In genomic region chr14:21269252-21270046, GRCh38 we compare ENCODE assay signal across 1 cellular context.
TF ChIP-seq lines count a peak whose summit lies in the region.

Gene HNRNPC (minus strand): TSS chr14:21269442. CDS start chr14:21234193, 35,249 bp downstream.

TF ChIP-seq in HepG2, 621 proteins besides CTCF, POLR2A, EP300 and RAD21 (continued from another document and continues in another):
- peak; percentile 100 for TF ChIP-seq MTF1 (CRISPR knock-in tag; IDR thresholded peaks at IDR 0.05)
- peak; percentile 29 for TF ChIP-seq SOX13 (IDR thresholded peaks at IDR 0.05)
- 0 out of 4 replicates have a peak, but pooled peaks of 1 of the 2 experiments have one; percentile 8 for TF ChIP-seq SOX13 (CRISPR knock-in tag; conservative IDR thresholded peaks at IDR 0.05 in 1 of 2, IDR thresholded peaks at IDR 0.05 in 1 of 2)
- TF ChIP-seq ZBTB42 (CRISPR knock-in tag; IDR thresholded peaks at IDR 0.05), result 0 out of 2 replicates have a peak, but pooled peaks have one; percentile 49
- peak; percentile 96; the same call in 1 of the 2 replicates for TF ChIP-seq ZNF280B (CRISPR knock-in tag; IDR thresholded peaks at IDR 0.05; ENCODE audit: borderline replicate concordance)
- no peak for TF ChIP-seq ZNF567 (CRISPR knock-in tag; IDR thresholded peaks at IDR 0.05; ENCODE audit: borderline replicate concordance)
- TF ChIP-seq ZNF513 (CRISPR knock-in tag; conservative IDR thresholded peaks at IDR 0.05), result 0 out of 2 replicates have a peak, but pooled peaks have one; percentile 62
- TF ChIP-seq ARNTL (CRISPR knock-in tag; IDR thresholded peaks at IDR 0.05), result no peak; the same call in 1 of the 2 replicates
- TF ChIP-seq ZBTB7B (CRISPR knock-in tag; IDR thresholded peaks at IDR 0.05), result peak; percentile 34; the same call in 1 of the 2 replicates
- peak; percentile 18; the same call in 1 of the 2 replicates for TF ChIP-seq NCOR1 (IDR thresholded peaks at IDR 0.05; ENCODE audit: borderline replicate concordance, low read length)
- TF ChIP-seq ZNF512B (CRISPR knock-in tag; IDR thresholded peaks at IDR 0.05; ENCODE audit: borderline replicate concordance), result no peak
- peak; percentile 97 for TF ChIP-seq DMAP1 (CRISPR knock-in tag; IDR thresholded peaks at IDR 0.05)
- 0 out of 2 replicates have a peak, but pooled peaks have one; percentile 42 for TF ChIP-seq CHCHD3 (CRISPR knock-in tag; IDR thresholded peaks at IDR 0.05)
- 0 out of 2 replicates have a peak, but pooled peaks have one; percentile 66 for TF ChIP-seq ZSCAN12 (CRISPR knock-in tag; IDR thresholded peaks at IDR 0.05)
- TF ChIP-seq REPIN1 (CRISPR knock-in tag; IDR thresholded peaks at IDR 0.05; ENCODE audit: borderline replicate concordance, low read depth), result peak; percentile 82; the same call in 1 of the 2 replicates
- peak; percentile 86; the same call in 1 of the 2 replicates for TF ChIP-seq ZNF709 (CRISPR knock-in tag; IDR thresholded peaks at IDR 0.05)
- peak; percentile 25 for TF ChIP-seq ZNF430 (CRISPR knock-in tag; IDR thresholded peaks at IDR 0.05)
- peak; percentile 78; the same call in 1 of the 2 replicates for TF ChIP-seq ATF7-NPFF (CRISPR knock-in tag; IDR thresholded peaks at IDR 0.05; ENCODE audit: low read depth)
- peak; percentile 79 for TF ChIP-seq TEF (CRISPR knock-in tag; IDR thresholded peaks at IDR 0.05)
- TF ChIP-seq ZNF251 (CRISPR knock-in tag; IDR thresholded peaks at IDR 0.05), result no peak
- TF ChIP-seq ZBTB3 (CRISPR knock-in tag; IDR thresholded peaks at IDR 0.05; ENCODE audit: borderline replicate concordance, low read depth), result peak; percentile 14; the same call in 1 of the 2 replicates
- TF ChIP-seq ZNF646 (CRISPR knock-in tag; IDR thresholded peaks at IDR 0.05), result no peak
- TF ChIP-seq GABPA (IDR thresholded peaks at IDR 0.05; ENCODE audit: low read depth, low read length), result peak; percentile 85
- TF ChIP-seq GABPA (CRISPR knock-in tag; IDR thresholded peaks at IDR 0.05; ENCODE audit: low read depth), result peak; percentile 97
- TF ChIP-seq TAF15 (IDR thresholded peaks at IDR 0.05; ENCODE audit: low read depth, low read length, poor library complexity, severe bottlenecking), result no peak
- TF ChIP-seq ZNF451 (CRISPR knock-in tag; IDR thresholded peaks at IDR 0.05), result peak; percentile 88; the same call in 1 of the 2 replicates
- peak; percentile 63 for TF ChIP-seq RFX5 (IDR thresholded peaks at IDR 0.05; ENCODE audit: low read depth, low read length)
- TF ChIP-seq ARNT2 (CRISPR knock-in tag; IDR thresholded peaks at IDR 0.05; ENCODE audit: low read depth), result peak; percentile 88
- TF ChIP-seq NRL (CRISPR knock-in tag; IDR thresholded peaks at IDR 0.05; ENCODE audit: borderline replicate concordance), result peak; percentile 97
- TF ChIP-seq ZNF720 (CRISPR knock-in tag; IDR thresholded peaks at IDR 0.05), result no peak
- peak; percentile 82; the same call in 1 of the 2 replicates for TF ChIP-seq ZNF773 (CRISPR knock-in tag; IDR thresholded peaks at IDR 0.05; ENCODE audit: borderline replicate concordance)
- 0 out of 2 replicates have a peak, but pooled peaks have one; percentile 20 for TF ChIP-seq HNF4G (IDR thresholded peaks at IDR 0.05; ENCODE audit: borderline replicate concordance, low read depth, low read length)
- 0 out of 2 replicates have a peak, but pooled peaks have one; percentile 29 for TF ChIP-seq HNF4G (CRISPR knock-in tag; IDR thresholded peaks at IDR 0.05; ENCODE audit: borderline replicate concordance, low read depth)
- TF ChIP-seq KAT7 (CRISPR knock-in tag; IDR thresholded peaks at IDR 0.05; ENCODE audit: borderline replicate concordance), result no peak
- peak; percentile 54; the same call in 1 of the 2 replicates for TF ChIP-seq SOX5 (CRISPR knock-in tag; IDR thresholded peaks at IDR 0.05; ENCODE audit: borderline replicate concordance)
- TF ChIP-seq NBN (conservative IDR thresholded peaks at IDR 0.05), result no peak
- TF ChIP-seq E2F1 (CRISPR knock-in tag; IDR thresholded peaks at IDR 0.05), result peak; percentile 87
- 0 out of 2 replicates have a peak, but pooled peaks have one; percentile 37 for TF ChIP-seq MEIS1 (CRISPR knock-in tag; IDR thresholded peaks at IDR 0.05; ENCODE audit: borderline replicate concordance)
- peak; percentile 6 for TF ChIP-seq ZNF704 (CRISPR knock-in tag; IDR thresholded peaks at IDR 0.05; ENCODE audit: borderline replicate concordance)
- TF ChIP-seq ZNF674 (CRISPR knock-in tag; IDR thresholded peaks at IDR 0.05; ENCODE audit: low read depth), result no peak
- TF ChIP-seq YY1 (IDR thresholded peaks at IDR 0.05; ENCODE audit: insufficient read depth, insufficient replicate concordance, low read depth, low read length), result peak; percentile 97
- 0 out of 2 replicates have a peak, but pooled peaks have one; percentile 14 for TF ChIP-seq ZNF30 (CRISPR knock-in tag; IDR thresholded peaks at IDR 0.05)
- TF ChIP-seq TSC22D2 (CRISPR knock-in tag; IDR thresholded peaks at IDR 0.05; ENCODE audit: borderline replicate concordance), result peak; percentile 92; the same call in 1 of the 2 replicates
- TF ChIP-seq ARID3A (IDR thresholded peaks at IDR 0.05; ENCODE audit: low read depth, low read length), result 0 out of 2 replicates have a peak, but pooled peaks have one; percentile 12
- peak; percentile 37; the same call in 1 of the 2 replicates for TF ChIP-seq ONECUT2 (CRISPR knock-in tag; IDR thresholded peaks at IDR 0.05)
